In the genomic region with DNA sequence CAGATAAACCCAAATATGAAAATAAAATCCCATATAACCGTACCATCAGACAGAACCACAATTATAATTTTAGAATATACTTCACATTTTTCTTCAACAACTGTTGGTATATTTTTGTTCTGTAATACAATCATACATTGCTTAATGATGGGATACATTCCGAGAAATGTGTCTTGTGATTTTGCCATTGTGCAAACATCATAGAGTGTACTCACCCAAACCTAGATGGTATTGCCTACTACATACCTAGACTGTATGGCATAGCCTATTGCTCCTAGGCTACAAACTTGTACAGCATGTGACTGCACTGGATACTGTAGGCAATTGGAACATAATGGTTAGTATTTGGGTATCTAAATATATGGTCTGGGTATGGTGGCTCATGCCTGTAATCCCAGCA, we compare ENCODE assay signal across 39 cellular contexts.
"Had no signal": no experiment of that assay in that cellular context is flagged by ENCODE, and none has a peak within 500 bp of the region (broad histone marks: within the 10 kb centered on the region; RNA-seq: fewer than 3 reads in every experiment).

No MANE protein-coding gene starts in this region.

- H3K36me3 Mint-ChIP-seq: activated naive CD4-positive, alpha-beta T cell treated with anti-CD3 and anti-CD28 coated beads, Interleukin-2, amount 10 ng/mL, durations not matched to agents 7 days and 5 days; activated naive CD4-positive, alpha-beta T cell treated with anti-CD3 and anti-CD28 coated beads, Interleukin-2, amount 50 U/mL, for 24 hours; activated naive CD4-positive, alpha-beta T cell treated with anti-CD3 and anti-CD28 coated beads, Interleukin-2, amount 50 U/mL, for 72 hours; activated naive CD8-positive, alpha-beta T cell; activated naive CD8-positive, alpha-beta T cell treated with anti-CD3 and anti-CD28 coated beads for 36 hours; activated naive CD8-positive, alpha-beta T cell treated with anti-CD3 and anti-CD28 coated beads, Interleukin-2, amount 10 ng/mL, durations not matched to agents 7 days and 5 days; brain had no signal

- H3K4me1 ChIP-seq: adrenal gland, breast epithelium had no signal

- DNase-seq: activated effector memory CD4-positive, alpha-beta T cell treated with anti-CD3 and anti-CD28 coated beads, Interleukin-2, amount 50 U/mL, for 16 hours; activated effector memory CD4-positive, alpha-beta T cell treated with Interleukin-2 at 50 U/mL for 16 hours; activated gamma-delta T cell; activated gamma-delta T cell treated with Interleukin-2 at 50 U/mL for 16 hours; activated naive CD4-positive, alpha-beta T cell; activated naive CD4-positive, alpha-beta T cell treated with anti-CD3 and anti-CD28 coated beads for 36 hours; activated naive CD4-positive, alpha-beta T cell treated with anti-CD3 and anti-CD28 coated beads, Interleukin-2, amount 10 ng/mL, durations not matched to agents 7 days and 5 days; activated naive CD4-positive, alpha-beta T cell treated with anti-CD3 and anti-CD28 coated beads, Interleukin-2, amount 50 U/mL, for 16 hours; activated naive CD4-positive, alpha-beta T cell treated with Interleukin-2 at 50 U/mL for 16 hours; activated naive CD8-positive, alpha-beta T cell treated with anti-CD3 and anti-CD28 coated beads for 36 hours; activated naive CD8-positive, alpha-beta T cell treated with anti-CD3 and anti-CD28 coated beads, Interleukin-2, amount 10 ng/mL, durations not matched to agents 7 days and 5 days; activated naive CD8-positive, alpha-beta T cell treated with anti-CD3 and anti-CD28 coated beads, Interleukin-2, amount 50 U/mL, for 24 hours; activated T-cell treated with anti-CD3 and anti-CD28 coated beads for 4 hours; activated T-cell treated with anti-CD3 and anti-CD28 coated beads, Interleukin-2, amount 50 U/mL, for 1 hour; activated T-cell treated with anti-CD3 and anti-CD28 coated beads, Interleukin-2, amount 50 U/mL, for 24 hours; activated T-cell treated with anti-CD3 and anti-CD28 coated beads, Interleukin-2, amount 50 U/mL, for 4 hours; activated T-cell treated with anti-CD3 and anti-CD28 coated beads, Interleukin-2, amount 50 U/mL, for 48 hours; adrenal gland; amniotic stem cell; amygdala; anterior cingulate cortex; aorta; body of pancreas; brain microvascular endothelial cell; caudate nucleus; central memory CD4-positive, alpha-beta T cell; cerebellar nuclear complex had no signal

- H3K27me3 ChIP-seq: adrenal gland, body of pancreas, breast epithelium, cardiac muscle cell had no signal

- H3K4me3 ChIP-seq: adrenal gland, body of pancreas, breast epithelium, cardiac muscle cell had no signal

- H3K36me3 ChIP-seq: adrenal gland, brain microvascular endothelial cell, breast epithelium, cardiac muscle cell had no signal

- H3K27ac ChIP-seq: adrenal gland, body of pancreas, brain microvascular endothelial cell, breast epithelium had no signal

- FAIRE-seq: astrocyte, bronchial epithelial cell had no signal

- ATAC-seq: activated naive CD4-positive, alpha-beta T cell treated with anti-CD3 and anti-CD28 coated beads, Interleukin-2, amount 50 U/mL, for 72 hours; activated naive CD8-positive, alpha-beta T cell treated with anti-CD3 and anti-CD28 coated beads, Interleukin-2, amount 50 U/mL, for 24 hours; activated T-cell treated with anti-CD3 and anti-CD28 coated beads, Interleukin-2, amount 50 U/mL, for 4 hours; activated T-helper 17 cell treated with anti-CD3 and anti-CD28 coated beads, Interleukin-2, amount 50 U/mL, for 72 hours; body of pancreas had no signal

- H3K4me3 Mint-ChIP-seq: activated naive CD4-positive, alpha-beta T cell treated with anti-CD3 and anti-CD28 coated beads for 36 hours; activated naive CD4-positive, alpha-beta T cell treated with anti-CD3 and anti-CD28 coated beads, Interleukin-2, amount 10 ng/mL, durations not matched to agents 7 days and 5 days; activated naive CD4-positive, alpha-beta T cell treated with anti-CD3 and anti-CD28 coated beads, Interleukin-2, amount 50 U/mL, for 24 hours; activated naive CD8-positive, alpha-beta T cell; activated naive CD8-positive, alpha-beta T cell treated with anti-CD3 and anti-CD28 coated beads for 36 hours; activated naive CD8-positive, alpha-beta T cell treated with anti-CD3 and anti-CD28 coated beads, Interleukin-2, amount 10 ng/mL, durations not matched to agents 7 days and 5 days; activated naive CD8-positive, alpha-beta T cell treated with anti-CD3 and anti-CD28 coated beads, Interleukin-2, amount 50 U/mL, for 24 hours; activated T-cell treated with anti-CD3 and anti-CD28 coated beads, Interleukin-2, amount 50 U/mL, for 24 hours; activated T-cell treated with anti-CD3 and anti-CD28 coated beads, Interleukin-2, amount 50 U/mL, for 4 hours; activated T-helper 1 cell treated with anti-CD3 and anti-CD28 coated beads, Interleukin-12 subunit alpha, Interleukin-12 subunit beta, Interleukin-2, Interleukin-4 antibody, amounts not matched to agents 30 ng/mL and 10 ng/mL and 1 ng/mL, durations not matched to agents 14 hours and 24 hours and 36 hours; activated T-helper 17 cell treated with anti-CD3 and anti-CD28 coated beads, Interleukin-2, amount 50 U/mL, for 72 hours; brain; central memory CD8-positive, alpha-beta T cell had no signal

- H3K4me1 Mint-ChIP-seq: activated naive CD4-positive, alpha-beta T cell treated with anti-CD3 and anti-CD28 coated beads, Interleukin-2, amount 10 ng/mL, durations not matched to agents 7 days and 5 days; activated naive CD4-positive, alpha-beta T cell treated with anti-CD3 and anti-CD28 coated beads, Interleukin-2, amount 50 U/mL, for 24 hours; activated naive CD8-positive, alpha-beta T cell treated with anti-CD3 and anti-CD28 coated beads for 36 hours; activated naive CD8-positive, alpha-beta T cell treated with anti-CD3 and anti-CD28 coated beads, Interleukin-2, amount 10 ng/mL, durations not matched to agents 7 days and 5 days; activated naive CD8-positive, alpha-beta T cell treated with anti-CD3 and anti-CD28 coated beads, Interleukin-2, amount 50 U/mL, for 24 hours; activated T-helper 17 cell treated with anti-CD3 and anti-CD28 coated beads, Interleukin-2, amount 50 U/mL, for 72 hours; central memory CD8-positive, alpha-beta T cell had no signal

- H3K9me3 ChIP-seq: adrenal gland, body of pancreas, breast epithelium had no signal

- H3K27ac Mint-ChIP-seq: activated naive CD4-positive, alpha-beta T cell treated with anti-CD3 and anti-CD28 coated beads for 36 hours; activated naive CD4-positive, alpha-beta T cell treated with anti-CD3 and anti-CD28 coated beads, Interleukin-2, amount 10 ng/mL, durations not matched to agents 7 days and 5 days; activated naive CD4-positive, alpha-beta T cell treated with anti-CD3 and anti-CD28 coated beads, Interleukin-2, amount 50 U/mL, for 24 hours; activated naive CD4-positive, alpha-beta T cell treated with anti-CD3 and anti-CD28 coated beads, Interleukin-2, amount 50 U/mL, for 72 hours; activated naive CD8-positive, alpha-beta T cell; activated naive CD8-positive, alpha-beta T cell treated with anti-CD3 and anti-CD28 coated beads for 36 hours; activated naive CD8-positive, alpha-beta T cell treated with anti-CD3 and anti-CD28 coated beads, Interleukin-2, amount 10 ng/mL, durations not matched to agents 7 days and 5 days; activated naive CD8-positive, alpha-beta T cell treated with anti-CD3 and anti-CD28 coated beads, Interleukin-2, amount 50 U/mL, for 24 hours; activated T-cell treated with anti-CD3 and anti-CD28 coated beads, Interleukin-2, amount 50 U/mL, for 24 hours; activated T-helper 1 cell treated with anti-CD3 and anti-CD28 coated beads, Interleukin-12 subunit alpha, Interleukin-12 subunit beta, Interleukin-2, Interleukin-4 antibody, amounts not matched to agents 30 ng/mL and 10 ng/mL and 1 ng/mL, durations not matched to agents 14 hours and 24 hours and 36 hours; activated T-helper 17 cell treated with anti-CD3 and anti-CD28 coated beads, Interleukin-2, amount 50 U/mL, for 72 hours; activated T-helper 2 cell treated with anti-CD3 and anti-CD28 coated beads, Interferon-gamma antibody, Interleukin-2, Interleukin-4, amounts not matched to agents 10 μg/mL and 5 μg/mL and 100 μg/mL, durations not matched to agents 14 hours and 24 hours and 36 hours had no signal

- H3K9me3 Mint-ChIP-seq: activated naive CD4-positive, alpha-beta T cell treated with anti-CD3 and anti-CD28 coated beads for 36 hours; activated naive CD4-positive, alpha-beta T cell treated with anti-CD3 and anti-CD28 coated beads, Interleukin-2, amount 10 ng/mL, durations not matched to agents 7 days and 5 days; activated naive CD4-positive, alpha-beta T cell treated with anti-CD3 and anti-CD28 coated beads, Interleukin-2, amount 50 U/mL, for 24 hours; activated naive CD4-positive, alpha-beta T cell treated with anti-CD3 and anti-CD28 coated beads, Interleukin-2, amount 50 U/mL, for 72 hours; activated naive CD8-positive, alpha-beta T cell treated with anti-CD3 and anti-CD28 coated beads for 36 hours; activated naive CD8-positive, alpha-beta T cell treated with anti-CD3 and anti-CD28 coated beads, Interleukin-2, amount 10 ng/mL, durations not matched to agents 7 days and 5 days; activated naive CD8-positive, alpha-beta T cell treated with anti-CD3 and anti-CD28 coated beads, Interleukin-2, amount 50 U/mL, for 24 hours; activated T-cell treated with anti-CD3 and anti-CD28 coated beads, Interleukin-2, amount 50 U/mL, for 24 hours; activated T-cell treated with anti-CD3 and anti-CD28 coated beads, Interleukin-2, amount 50 U/mL, for 4 hours; activated T-helper 1 cell treated with anti-CD3 and anti-CD28 coated beads, Interleukin-12 subunit alpha, Interleukin-12 subunit beta, Interleukin-2, Interleukin-4 antibody, amounts not matched to agents 30 ng/mL and 10 ng/mL and 1 ng/mL, durations not matched to agents 14 hours and 24 hours and 36 hours; activated T-helper 17 cell treated with anti-CD3 and anti-CD28 coated beads, Interleukin-2, amount 50 U/mL, for 72 hours; activated T-helper 2 cell treated with anti-CD3 and anti-CD28 coated beads, Interferon-gamma antibody, Interleukin-2, Interleukin-4, amounts not matched to agents 10 μg/mL and 5 μg/mL and 100 μg/mL, durations not matched to agents 14 hours and 24 hours and 36 hours; brain; central memory CD8-positive, alpha-beta T cell had no signal

- H3K27me3 Mint-ChIP-seq: activated naive CD4-positive, alpha-beta T cell treated with anti-CD3 and anti-CD28 coated beads, Interleukin-2, amount 50 U/mL, for 24 hours; activated naive CD8-positive, alpha-beta T cell treated with anti-CD3 and anti-CD28 coated beads for 36 hours; activated T-cell treated with anti-CD3 and anti-CD28 coated beads, Interleukin-2, amount 50 U/mL, for 24 hours; activated T-helper 17 cell treated with anti-CD3 and anti-CD28 coated beads, Interleukin-2, amount 50 U/mL, for 72 hours had no signal
